10 cellular contexts compared by ENCODE assay signal in genomic region chr17:75249564-75249963, GRCh38. TPM values are rescaled to one million over a fixed set of nuclear protein-coding genes. Genes with fewer than 3 reads are reported as not detected.
DNase-seq lines count a peak whose midpoint lies in the region; ATAC-seq and TF ChIP-seq lines count a peak whose summit lies in the region.
"Had no signal": no experiment of that assay in that cellular context is flagged by ENCODE, and none has a peak within 500 bp of the region (broad histone marks: within the 10 kb centered on the region; RNA-seq: fewer than 3 reads in every experiment).

No MANE protein-coding gene starts in this region.

- POLR2A ChIA-PET in activated CD4-positive, alpha-beta memory T cell treated with anti-CD3 and anti-CD28 coated beads for 36 hours (lab: Charles Lee): interaction anchor here (0.6 to 4.3 kb wide), 10 partner anchors 8 to 147 kb away, joined by 3 to 74 read pairs (median 5); partner anchors contain the start of genes GGA3, MIF4GD and MRPS7

- no peak for ATAC-seq in GM18502 (IDR thresholded peaks at IDR 0.05; ENCODE audit: poor library complexity, unreplicated experiment)
- ATAC-seq in GM19395 (IDR thresholded peaks at IDR 0.05; ENCODE audit: unreplicated experiment): no peak

- peak overlapping the region; percentile 58 for H3K4me3 Mint-ChIP-seq in activated CD4-positive, alpha-beta memory T cell treated with anti-CD3 and anti-CD28 coated beads for 36 hours

- H3K4me1 Mint-ChIP-seq in activated CD4-positive, alpha-beta memory T cell treated with anti-CD3 and anti-CD28 coated beads for 36 hours (ENCODE audit: low read depth): peaks cover 65% of the 10 kb centered on the region

- H3K9me3 Mint-ChIP-seq in activated CD4-positive, alpha-beta memory T cell treated with anti-CD3 and anti-CD28 coated beads for 36 hours: no peaks in the 10 kb centered on the region

- peak overlapping the region; percentile 90 for H3K27ac Mint-ChIP-seq in activated CD4-positive, alpha-beta memory T cell treated with anti-CD3 and anti-CD28 coated beads for 36 hours

- 76 to 90% methylated on average over 2 to 4 of the region's 4 CpGs for WGBS in transverse colon (ENCODE audit: low coverage in 1 of 2), 2 donors

- no peaks in the 10 kb centered on the region for H3K27me3 Mint-ChIP-seq in activated CD4-positive, alpha-beta memory T cell treated with anti-CD3 and anti-CD28 coated beads for 36 hours
- H3K27me3 Mint-ChIP-seq: progenitor cell of endocrine pancreas had no signal

- intact Hi-C loops in activated CD4-positive, alpha-beta memory T cell treated with anti-CD3 and anti-CD28 coated beads for 36 hours (cut with micrococcal nuclease): no loop called here
- intact Hi-C loops in transverse colon (cut with DNase I; ENCODE audit: low total_unique reads): no loop called here

- H3K27ac ChIP-seq in transverse colon: peak overlapping the region; percentile 8 to 63 (median 36)

- H3K36me3 ChIP-seq in transverse colon: peaks cover 0 to 20% (median 7%) of the 10 kb centered on the region in 4 donors

- H3K9me3 ChIP-seq in transverse colon: no peaks in the 10 kb centered on the region

- H3K4me3 ChIP-seq in fibroblast of villous mesenchyme (ENCODE audit: low read depth, low read length): peak overlapping the region; percentile 53
- H3K4me3 ChIP-seq in transverse colon: peak overlapping the region in 1 of 4 donors; percentile 23

- in situ Hi-C loops in transverse colon (cut with MboI; ENCODE audit: low pct_ligation_motif_present in 1 of 4, low pct_unique_long_range_greater_than_20kb in 1 of 4, low sequenced_read_pairs in 3 of 4) (no loop called here), G401 (cut with HindIII; ENCODE audit: low sequenced_read_pairs) (no loop called here)

- no peak for TF ChIP-seq EP300 in transverse colon (IDR thresholded peaks at IDR 0.05; ENCODE audit: low read depth)

- H3K4me1 ChIP-seq in transverse colon: peaks cover 0 to 15% (median 0%) of the 10 kb centered on the region in 4 donors

- DNase-seq in stimulated activated CD4-positive, alpha-beta T cell treated with anti-CD3 and anti-CD28 coated beads, Interleukin-15, amount 100 ng/mL, for 24 hours: peak; percentile 39
- DNase-seq in stimulated activated CD4-positive, alpha-beta T cell treated with anti-CD3 and anti-CD28 coated beads, Interleukin-1b, Interleukin-23, amount 100 ng/mL, for 48 hours: no peak
- no peak for DNase-seq in activated CD4-positive, alpha-beta memory T cell treated with anti-CD3 and anti-CD28 coated beads for 36 hours
- DNase-seq in fibroblast of villous mesenchyme (ENCODE audit: low read depth): no peak
- DNase-seq in transverse colon: no peak
- DNase-seq in G401 (ENCODE audit: low spot score): no peak
- DNase-seq: NCI-H1436 treated with DMSO at 0.1 percent for 48 hours had no signal

- CTCF ChIA-PET in activated CD4-positive, alpha-beta memory T cell treated with anti-CD3 and anti-CD28 coated beads for 36 hours (lab: Charles Lee): interaction anchor here (1.1 to 3.6 kb wide), 8 partner anchors 10 to 162 kb away, joined by 3 to 48 read pairs (median 10); partner anchors contain the start of genes GGA3, MIF4GD, MRPS7 and SLC25A19

- no peak for TF ChIP-seq CTCF in fibroblast of villous mesenchyme (IDR thresholded peaks at IDR 0.05; ENCODE audit: insufficient read depth, low read depth, low read length)
- TF ChIP-seq CTCF in transverse colon (IDR thresholded peaks at IDR 0.05): no peak

- peaks cover 21% of the 10 kb centered on the region for H3K36me3 Mint-ChIP-seq in activated CD4-positive, alpha-beta memory T cell treated with anti-CD3 and anti-CD28 coated beads for 36 hours

- no peak for TF ChIP-seq POLR2A in transverse colon (IDR thresholded peaks at IDR 0.05)

- H3K27me3 ChIP-seq in transverse colon: no peaks in the 10 kb centered on the region

RNA-seq across cellular contexts. Expression of gene GGA3, which starts 11.8 kb away (rescaled TPM):
- 10 to 100 TPM; 68.5 to 70.7 TPM for total RNA-seq in activated CD4-positive, alpha-beta memory T cell treated with anti-CD3 and anti-CD28 coated beads for 36 hours
- total RNA-seq in fibroblast of villous mesenchyme (13.2 and 14.2 TPM in 2 replicates), transverse colon (100 to 1,000 TPM in 1 of 4 donors, 10 to 100 TPM in 3; 36.2 to 134 (median 59.0) TPM)
- total RNA-seq in G401 (2014; rRNA removed; shearing (Covaris generic)): 16.6 and 25.4 TPM in 2 replicates

RNA-seq across cellular contexts. Expression of gene MRPS7, which starts 12.1 kb away (rescaled TPM):
- 10 to 100 TPM; 72.9 to 76.1 TPM for total RNA-seq in activated CD4-positive, alpha-beta memory T cell treated with anti-CD3 and anti-CD28 coated beads for 36 hours
- total RNA-seq in fibroblast of villous mesenchyme: 57.0 and 70.8 TPM in 2 replicates
- total RNA-seq in transverse colon: 10 to 100 TPM; 27.1 to 54.0 (median 37.4) TPM
- total RNA-seq in G401 (2014; rRNA removed; shearing (Covaris generic)): 87.4 and 107 TPM in 2 replicates

RNA-seq across cellular contexts. Expression of gene MIF4GD, which starts 21.5 kb away (rescaled TPM):
- 10 to 100 TPM; 50.2 to 57.2 TPM for total RNA-seq in activated CD4-positive, alpha-beta memory T cell treated with anti-CD3 and anti-CD28 coated beads for 36 hours
- total RNA-seq in fibroblast of villous mesenchyme (6.0 and 6.4 TPM in 2 replicates), transverse colon (10 to 100 TPM in 3 of 4 donors, 1 to 10 TPM in 1; 9.0 to 44.0 (median 28.6) TPM)
- total RNA-seq in G401 (2014; rRNA removed; shearing (Covaris generic)): 12.1 and 15.1 TPM in 2 replicates

RNA-seq across cellular contexts. Expression of gene SLC25A19, which starts 39.7 kb away (rescaled TPM):
- 10 to 100 TPM; 57.9 to 62.3 TPM for total RNA-seq in activated CD4-positive, alpha-beta memory T cell treated with anti-CD3 and anti-CD28 coated beads for 36 hours
- 5.5 and 7.8 TPM in 2 replicates for total RNA-seq in fibroblast of villous mesenchyme
- total RNA-seq in transverse colon: 10 to 100 TPM; 12.6 to 49.6 (median 20.7) TPM
- total RNA-seq in G401 (2014; rRNA removed; shearing (Covaris generic)): 14.7 and 15.6 TPM in 2 replicates

RNA-seq across cellular contexts. Expression of gene NUP85, which starts 44.1 kb away (rescaled TPM):
- total RNA-seq in activated CD4-positive, alpha-beta memory T cell treated with anti-CD3 and anti-CD28 coated beads for 36 hours: 100 to 1,000 TPM; 125 to 132 TPM
- total RNA-seq in fibroblast of villous mesenchyme (31.1 and 31.6 TPM in 2 replicates), transverse colon (100 to 1,000 TPM in 1 of 4 donors, 10 to 100 TPM in 3; 13.1 to 204 (median 31.8) TPM)
- total RNA-seq in G401 (2014; rRNA removed; shearing (Covaris generic)): 80.2 and 86.3 TPM in 2 replicates
